8 cellular contexts compared by ENCODE assay signal in the genomic region with DNA sequence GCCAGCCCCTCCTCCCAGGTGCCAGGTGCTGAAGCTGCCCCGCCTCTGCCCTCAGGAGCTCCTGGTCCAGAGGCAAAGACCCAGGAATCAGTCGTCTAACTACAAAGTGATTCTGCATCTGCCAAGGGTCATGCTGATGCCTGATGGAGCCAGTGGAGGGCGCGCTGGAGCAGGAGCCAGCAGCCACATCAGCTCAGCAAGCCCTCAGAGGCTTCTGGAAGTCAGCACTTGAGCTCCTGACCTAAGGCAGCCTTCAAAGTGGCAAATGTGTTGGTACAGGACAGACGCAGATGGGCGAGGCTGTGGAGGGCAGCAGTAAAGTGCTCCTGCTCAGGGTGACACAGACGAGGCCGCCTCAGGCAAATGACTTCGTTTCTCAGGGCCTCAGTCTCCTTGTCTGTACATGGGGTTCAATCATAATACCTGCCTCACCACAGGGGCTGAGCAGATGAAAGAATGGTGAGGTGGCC. TPM values are rescaled to one million over a fixed set of nuclear protein-coding genes. Genes with fewer than 3 reads are reported as not detected.
A peak's percentile ranks its signal among the peaks of the same experiment; 100 is the strongest.
DNase-seq lines count a peak whose midpoint lies in the region; ATAC-seq and TF ChIP-seq lines count a peak whose summit lies in the region.

No MANE protein-coding gene starts in this region.

- H3K4me3 Mint-ChIP-seq in dendritic cell treated with granulocyte-macrophage colony-stimulating factor and Interleukin-4, amounts not matched to agents 40 ng/mL and 50 ng/mL, for 4 days, result no peak overlapping the region

- no peak for TF ChIP-seq EP300 in neural cell (conservative IDR thresholded peaks at IDR 0.05; ENCODE audit: poor library complexity, severe bottlenecking)

- H3K36me3 ChIP-seq in Loucy (ENCODE audit: insufficient read depth, low read length) (peaks cover 8% of the 10 kb centered on the region; the same call in 1 of the 2 replicates), neural cell (ENCODE audit: insufficient read depth, low read length) (peaks cover 6% of the 10 kb centered on the region)

- no peaks in the 10 kb centered on the region for H3K9me3 ChIP-seq in Loucy (ENCODE audit: insufficient read depth, low read depth, low read length)
- no peaks in the 10 kb centered on the region for H3K9me3 ChIP-seq in neural cell (ENCODE audit: low read length)

- H3F3A ChIP-seq in Loucy (ENCODE audit: low read depth) (no peaks in the 10 kb centered on the region), neural cell (ENCODE audit: insufficient read depth, low read length, poor library complexity, severe bottlenecking) (no peaks in the 10 kb centered on the region)

- ATAC-seq in GM21619 (IDR thresholded peaks at IDR 0.05; ENCODE audit: unreplicated experiment) (no peak), GM21576 (IDR thresholded peaks at IDR 0.05; ENCODE audit: unreplicated experiment) (no peak)

- H4K20me1 ChIP-seq in Loucy (ENCODE audit: insufficient read depth, low read length, poor library complexity, severe bottlenecking), result no peaks in the 10 kb centered on the region
- H4K20me1 ChIP-seq in neural cell (ENCODE audit: insufficient read depth), result no peaks in the 10 kb centered on the region

- H3K4me3 ChIP-seq in Loucy (ENCODE audit: low read length, poor library complexity, severe bottlenecking), result no peak overlapping the region
- no peak overlapping the region for H3K4me3 ChIP-seq in neural cell (ENCODE audit: low read length)

- DNase-seq in G401 (ENCODE audit: low spot score) (peak; percentile 8), NCI-H1092 treated with DMSO at 0.1 percent for 48 hours (lab: John Stamatoyannopoulos, UW) (no peak)

- peaks cover 30% of the 10 kb centered on the region for H3K4me1 ChIP-seq in Loucy (ENCODE audit: insufficient read depth, low read length, poor library complexity, severe bottlenecking)

- H3K27ac ChIP-seq in VCaP (no peak overlapping the region), neural cell (ENCODE audit: low read length) (no peak overlapping the region)

- H3K9ac ChIP-seq in Loucy (ENCODE audit: low read depth, low read length, poor library complexity, severe bottlenecking) (no peak overlapping the region), neural cell (ENCODE audit: low read length) (no peak overlapping the region)

- no peaks in the 10 kb centered on the region for H3K9me3 Mint-ChIP-seq in dendritic cell treated with granulocyte-macrophage colony-stimulating factor and Interleukin-4, amounts not matched to agents 40 ng/mL and 50 ng/mL, for 4 days

- no peak overlapping the region for H3K4me2 ChIP-seq in Loucy (ENCODE audit: low read depth, low read length, poor library complexity, severe bottlenecking)
- no peak overlapping the region for H3K4me2 ChIP-seq in neural cell (ENCODE audit: low read length)

- no peaks in the 10 kb centered on the region for H3K79me2 ChIP-seq in Loucy (ENCODE audit: insufficient read depth, low read length)
- H3K79me2 ChIP-seq in neural cell (replicated peaks; ENCODE audit: insufficient read depth, low read length), result no peaks in the 10 kb centered on the region

- H3K4me1 Mint-ChIP-seq in dendritic cell treated with granulocyte-macrophage colony-stimulating factor and Interleukin-4, amounts not matched to agents 40 ng/mL and 50 ng/mL, for 4 days (ENCODE audit: low read depth), result no peaks in the 10 kb centered on the region

- peak overlapping the region; percentile 15 for H3K27ac Mint-ChIP-seq in dendritic cell treated with granulocyte-macrophage colony-stimulating factor and Interleukin-4, amounts not matched to agents 40 ng/mL and 50 ng/mL, for 4 days

- TF ChIP-seq RAD21 in neural cell (conservative IDR thresholded peaks at IDR 0.05), result no peak

- H3K36me3 Mint-ChIP-seq in dendritic cell treated with granulocyte-macrophage colony-stimulating factor and Interleukin-4, amounts not matched to agents 40 ng/mL and 50 ng/mL, for 4 days (ENCODE audit: low read depth), result peaks cover 87% of the 10 kb centered on the region

- H3K9me2 ChIP-seq in Loucy (replicated peaks; ENCODE audit: low read depth, low read length) (no peaks in the 10 kb centered on the region), neural cell (ENCODE audit: insufficient read depth, low read length) (no peaks in the 10 kb centered on the region)

- TF ChIP-seq CTCF in Loucy (conservative IDR thresholded peaks at IDR 0.05; ENCODE audit: low read length), result peak; percentile 78
- TF ChIP-seq CTCF in VCaP (conservative IDR thresholded peaks at IDR 0.05), result peak; percentile 71
- TF ChIP-seq CTCF in neural cell (IDR thresholded peaks at IDR 0.05; ENCODE audit: poor library complexity, severe bottlenecking), result peak; percentile 40

- no peaks in the 10 kb centered on the region for H3K27me3 Mint-ChIP-seq in dendritic cell treated with granulocyte-macrophage colony-stimulating factor and Interleukin-4, amounts not matched to agents 40 ng/mL and 50 ng/mL, for 4 days

- in situ Hi-C loops in G401 (cut with HindIII; ENCODE audit: low sequenced_read_pairs), result no loop called here

- H2AFZ ChIP-seq in Loucy (ENCODE audit: low read length), result no peak overlapping the region
- H2AFZ ChIP-seq in neural cell (ENCODE audit: low read depth, low read length), result no peak overlapping the region

- H3K27me3 ChIP-seq in Loucy (ENCODE audit: insufficient read depth, low read length, poor library complexity, severe bottlenecking), result no peaks in the 10 kb centered on the region
- H3K27me3 ChIP-seq in neural cell (ENCODE audit: insufficient read depth, low read depth, low read length), result no peaks in the 10 kb centered on the region

- intact Hi-C loops in dendritic cell treated with granulocyte-macrophage colony-stimulating factor and Interleukin-4, amounts not matched to agents 40 ng/mL and 50 ng/mL, for 4 days (cut with micrococcal nuclease), result loop anchor here (1.0 kb wide), 1 partner anchor 225 kb away; no protein-coding TSS in a partner anchor

TF ChIP-seq in neural cell, 6 proteins besides CTCF, POLR2A, EP300 and RAD21:
- peak; percentile 49 for TF ChIP-seq SMC3 (conservative IDR thresholded peaks at IDR 0.05; ENCODE audit: poor library complexity)
- no peak for TF ChIP-seq POLR2AphosphoS5 (IDR thresholded peaks at IDR 0.05)
- TF ChIP-seq TAF1 (IDR thresholded peaks at IDR 0.05; ENCODE audit: low read depth), result no peak

RNA-seq across cellular contexts. Expression of gene C12orf43, which starts 10.9 kb away (rescaled TPM):
- 22.2 and 37.1 TPM in 2 replicates for total RNA-seq in G401 (2014; rRNA removed; shearing (Covaris generic))
- polyA plus RNA-seq in neural cell, result 20.3 and 20.8 TPM in 2 replicates
- 18.8 and 21.2 TPM in 2 replicates for polyA minus RNA-seq in neural cell

RNA-seq across cellular contexts. Expression of gene HNF1A, which starts 27.0 kb away (rescaled TPM):
- not detected in 2 replicates for total RNA-seq in G401 (2014; rRNA removed; shearing (Covaris generic))
- not detected in 2 replicates for polyA plus RNA-seq in neural cell
- not detected in 2 replicates for polyA minus RNA-seq in neural cell

RNA-seq across cellular contexts. Expression of gene OASL, which starts 33.7 kb away (rescaled TPM):
- total RNA-seq in G401 (2014; rRNA removed; shearing (Covaris generic)), result not detected in 2 replicates
- polyA plus RNA-seq in neural cell, result 0.42 TPM in 1 of 2 replicates, not detected in the other
- polyA minus RNA-seq in neural cell, result not detected in 2 replicates
